In the genomic region with DNA sequence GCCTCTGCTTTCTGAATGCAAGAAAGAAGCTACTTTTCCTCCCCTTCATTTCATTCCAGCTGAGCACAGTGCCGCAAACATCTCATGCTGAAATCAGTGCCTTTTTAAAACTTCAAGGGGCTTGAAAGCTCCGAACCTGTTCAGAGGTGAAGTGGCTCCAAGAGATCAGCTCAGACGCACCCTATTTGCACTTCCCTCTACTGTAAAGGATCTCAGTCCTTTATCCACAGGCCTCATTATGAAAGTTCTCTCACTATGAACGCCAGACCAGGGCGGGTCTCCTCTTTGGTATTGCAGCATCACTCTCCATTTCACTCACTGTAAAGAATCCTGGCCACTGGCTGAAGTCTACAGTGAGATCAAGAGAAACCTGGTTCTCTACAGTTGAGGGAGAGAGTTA, we compare ENCODE assay signal across 21 cellular contexts.
"Had no signal": no experiment of that assay in that cellular context is flagged by ENCODE, and none has a peak within 500 bp of the region (broad histone marks: within the 10 kb centered on the region; RNA-seq: fewer than 3 reads in every experiment).

No MANE protein-coding gene starts in this region.

- H3K27ac ChIP-seq: dorsolateral prefrontal cortex, epithelial cell of prostate, esophagus muscularis mucosa, gastrocnemius medialis, heart right ventricle, left ventricle myocardium inferior, parathyroid adenoma, prostate gland, right lobe of liver, testis, tibial nerve had no signal

- ATAC-seq: effector memory CD8-positive, alpha-beta T cell; gastrocnemius medialis; heart right ventricle; naive thymus-derived CD4-positive, alpha-beta T cell; right lobe of liver; stimulated activated effector memory CD8-positive, alpha-beta T cell treated with anti-CD3 and anti-CD28 coated beads, Interleukin-12 subunit alpha, Interleukin-12 subunit beta, amount 100 ng/mL, for 72 hours; stimulated activated naive CD8-positive, alpha-beta T cell treated with anti-CD3 and anti-CD28 coated beads, Interleukin-15, Interleukin-2, amounts not matched to agents 100 U/mL and 50 U/mL, for 24 hours had no signal

- H3K9me3 ChIP-seq: esophagus muscularis mucosa, gastrocnemius medialis, heart right ventricle, left ventricle myocardium inferior, prostate gland, right lobe of liver, testis, tibial nerve had no signal

- DNase-seq: cortex of kidney; dorsolateral prefrontal cortex; effector memory CD8-positive, alpha-beta T cell; gastrocnemius medialis; heart right ventricle; hypothalamus; islet precursor cell; left ventricle myocardium inferior; naive thymus-derived CD4-positive, alpha-beta T cell; right lobe of liver; stimulated activated CD4-positive, alpha-beta T cell treated with anti-CD3 and anti-CD28 coated beads, Interleukin-4, amount 100 ng/mL, for 1 hour; stimulated activated CD8-positive, alpha-beta memory T cell treated with anti-CD3 and anti-CD28 coated beads, Interleukin-4, amount 100 ng/mL, for 48 hours; stimulated activated naive CD8-positive, alpha-beta T cell treated with anti-CD3 and anti-CD28 coated beads, Interleukin-15, Interleukin-2, amounts not matched to agents 100 U/mL and 50 U/mL, for 24 hours; testis had no signal

- H3K4me3 ChIP-seq: dorsolateral prefrontal cortex, esophagus muscularis mucosa, gastrocnemius medialis, heart right ventricle, left ventricle myocardium inferior, prostate gland, right lobe of liver, testis, tibial nerve had no signal

- H3K9ac ChIP-seq: parathyroid adenoma had no signal

- H2AFZ ChIP-seq: parathyroid adenoma had no signal

- H3K9me3 Mint-ChIP-seq: central memory CD8-positive, alpha-beta T cell; effector memory CD8-positive, alpha-beta T cell had no signal

- H3K27ac Mint-ChIP-seq: effector memory CD8-positive, alpha-beta T cell; naive thymus-derived CD4-positive, alpha-beta T cell; stimulated activated effector memory CD8-positive, alpha-beta T cell treated with anti-CD3 and anti-CD28 coated beads, Interleukin-12 subunit alpha, Interleukin-12 subunit beta, amount 100 ng/mL, for 72 hours had no signal

- H3K27me3 Mint-ChIP-seq: central memory CD8-positive, alpha-beta T cell; effector memory CD8-positive, alpha-beta T cell; naive thymus-derived CD4-positive, alpha-beta T cell had no signal

- H3K36me3 Mint-ChIP-seq: naive thymus-derived CD4-positive, alpha-beta T cell; stimulated activated effector memory CD8-positive, alpha-beta T cell treated with anti-CD3 and anti-CD28 coated beads, Interleukin-12 subunit alpha, Interleukin-12 subunit beta, amount 100 ng/mL, for 72 hours had no signal

- H3K27me3 ChIP-seq: dorsolateral prefrontal cortex, esophagus muscularis mucosa, gastrocnemius medialis, heart right ventricle, right lobe of liver, testis, tibial nerve had no signal

- H3K36me3 ChIP-seq: esophagus muscularis mucosa, gastrocnemius medialis, heart right ventricle, left ventricle myocardium inferior, prostate gland, right lobe of liver, tibial nerve had no signal

- H3K4me3 Mint-ChIP-seq: central memory CD8-positive, alpha-beta T cell; effector memory CD8-positive, alpha-beta T cell; naive thymus-derived CD4-positive, alpha-beta T cell; stimulated activated effector memory CD8-positive, alpha-beta T cell treated with anti-CD3 and anti-CD28 coated beads, Interleukin-12 subunit alpha, Interleukin-12 subunit beta, amount 100 ng/mL, for 72 hours had no signal

- H3K4me1 Mint-ChIP-seq: central memory CD8-positive, alpha-beta T cell; naive thymus-derived CD4-positive, alpha-beta T cell; stimulated activated effector memory CD8-positive, alpha-beta T cell treated with anti-CD3 and anti-CD28 coated beads, Interleukin-12 subunit alpha, Interleukin-12 subunit beta, amount 100 ng/mL, for 72 hours had no signal

- H3K4me1 ChIP-seq: esophagus muscularis mucosa, gastrocnemius medialis, heart right ventricle, left ventricle myocardium inferior, parathyroid adenoma, prostate gland, right lobe of liver, testis, tibial nerve had no signal

- H3K79me2 ChIP-seq: parathyroid adenoma had no signal
